Comparison of ENCODE assay signal across 21 cellular contexts in the genomic region with DNA sequence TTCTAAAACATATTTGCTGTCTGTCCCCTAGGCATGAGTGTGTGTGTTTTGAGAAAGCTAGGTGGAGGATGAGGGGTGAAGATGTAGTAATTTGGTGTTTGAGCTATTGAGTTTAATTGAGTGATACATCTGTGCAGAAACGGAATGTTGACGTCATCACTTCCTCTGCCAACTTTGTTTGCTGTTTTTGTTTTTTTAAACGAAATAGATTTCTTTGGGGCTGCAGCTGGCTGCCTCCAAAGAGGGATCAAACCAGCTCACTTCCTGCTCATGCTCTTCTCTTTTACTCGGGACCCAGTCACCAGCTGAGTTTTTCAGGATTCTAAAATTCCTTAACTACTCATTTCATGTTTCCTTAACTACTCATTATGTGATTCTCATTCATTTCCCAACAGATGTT. TPM values are rescaled to one million over a fixed set of nuclear protein-coding genes. Genes with fewer than 3 reads are reported as not detected.
A peak's percentile ranks its signal among the peaks of the same experiment; 100 is the strongest.
DNase-seq lines count a peak whose midpoint lies in the region; ATAC-seq and TF ChIP-seq lines count a peak whose summit lies in the region.
"Had no signal": no experiment of that assay in that cellular context is flagged by ENCODE, and none has a peak within 500 bp of the region (broad histone marks: within the 10 kb centered on the region; RNA-seq: fewer than 3 reads in every experiment).

No MANE protein-coding gene starts in this region.

- H3K4me3 ChIP-seq in heart left ventricle (no peak overlapping the region), vagina (no peak overlapping the region)
- H3K4me3 ChIP-seq: left lung, mucosa of descending colon, right atrium auricular region had no signal

- peaks cover 15% of the 10 kb centered on the region for H3K4me1 Mint-ChIP-seq in stimulated activated effector memory CD8-positive, alpha-beta T cell treated with anti-CD3 and anti-CD28 coated beads, Interleukin-12 subunit alpha, Interleukin-12 subunit beta, amount 100 ng/mL, for 72 hours

- H3K9me3 Mint-ChIP-seq in stimulated activated effector memory CD8-positive, alpha-beta T cell treated with anti-CD3 and anti-CD28 coated beads, Interleukin-12 subunit alpha, Interleukin-12 subunit beta, amount 100 ng/mL, for 72 hours: no peaks in the 10 kb centered on the region

- WGBS in heart left ventricle, 4 donors: 18 to 31% (median 26%) methylated on average over 4 of the region's 4 CpGs

- no peak overlapping the region for H3K27ac ChIP-seq in heart left ventricle
- H3K27ac ChIP-seq in epithelial cell of prostate: peak overlapping the region; percentile 15
- no peak overlapping the region for H3K27ac ChIP-seq in vagina
- H3K27ac ChIP-seq: KMS-11, left lung, neutrophil, right atrium auricular region had no signal

- TF ChIP-seq CTCF in heart left ventricle (IDR thresholded peaks at IDR 0.05) (no peak), vagina (IDR thresholded peaks at IDR 0.05) (no peak)

- H3K9me3 ChIP-seq in heart left ventricle (no peaks in the 10 kb centered on the region), vagina (no peaks in the 10 kb centered on the region)
- H3K9me3 ChIP-seq: Caco-2, left lung, mucosa of descending colon, neutrophil, right atrium auricular region had no signal

- no peak overlapping the region for H3K4me3 Mint-ChIP-seq in stimulated activated effector memory CD8-positive, alpha-beta T cell treated with anti-CD3 and anti-CD28 coated beads, Interleukin-12 subunit alpha, Interleukin-12 subunit beta, amount 100 ng/mL, for 72 hours
- H3K4me3 Mint-ChIP-seq: type B pancreatic cell had no signal

- no peaks in the 10 kb centered on the region for H3K36me3 ChIP-seq in heart left ventricle
- no peaks in the 10 kb centered on the region for H3K36me3 ChIP-seq in vagina
- H3K36me3 ChIP-seq: left lung, neutrophil, right atrium auricular region had no signal

- no peaks in the 10 kb centered on the region for H3K36me3 Mint-ChIP-seq in stimulated activated effector memory CD8-positive, alpha-beta T cell treated with anti-CD3 and anti-CD28 coated beads, Interleukin-12 subunit alpha, Interleukin-12 subunit beta, amount 100 ng/mL, for 72 hours
- H3K36me3 Mint-ChIP-seq: type B pancreatic cell had no signal

- ATAC-seq in left ventricle myocardium superior (peak; percentile 18), heart left ventricle (no peak), GM21390 (IDR thresholded peaks at IDR 0.05; ENCODE audit: unreplicated experiment) (no peak)
- peak; percentile 53 for ATAC-seq in stimulated activated effector memory CD8-positive, alpha-beta T cell treated with anti-CD3 and anti-CD28 coated beads, Interleukin-12 subunit alpha, Interleukin-12 subunit beta, amount 100 ng/mL, for 72 hours
- ATAC-seq: left lung; stimulated activated naive CD8-positive, alpha-beta T cell treated with anti-CD3 and anti-CD28 coated beads, Interleukin-15, Interleukin-2, amounts not matched to agents 100 U/mL and 50 U/mL, for 24 hours had no signal

- peak overlapping the region; percentile 24 for H3K27ac Mint-ChIP-seq in stimulated activated effector memory CD8-positive, alpha-beta T cell treated with anti-CD3 and anti-CD28 coated beads, Interleukin-12 subunit alpha, Interleukin-12 subunit beta, amount 100 ng/mL, for 72 hours
- H3K27ac Mint-ChIP-seq: type B pancreatic cell had no signal

- DNase-seq in left ventricle myocardium superior (no peak), heart left ventricle (no peak), NCI-H1694 treated with DMSO at 0.1 percent for 48 hours (lab: John Stamatoyannopoulos, UW) (peak; percentile 20), epithelial cell of prostate (ENCODE audit: low read depth, low spot score) (no peak), vagina (ENCODE audit: extremely low spot score in 2 of 2) (no peak), Kasumi-1 (lab: John Stamatoyannopoulos, UW) (no peak)
- no peak for DNase-seq in stimulated activated effector memory CD8-positive, alpha-beta T cell treated with anti-CD3 and anti-CD28 coated beads, Interleukin-12 subunit alpha, Interleukin-12 subunit beta, amount 100 ng/mL, for 72 hours (ENCODE audit: low spot score in 2 of 2)
- DNase-seq: activated CD4-positive, CD25-positive, alpha-beta regulatory T cell treated with anti-CD3 and anti-CD28 coated beads, Interleukin-2, amount 50 U/mL, for 72 hours; activated gamma-delta T cell; Caco-2; GDM1; left lung; mucosa of descending colon; NCI-H1105 treated with DMSO at 0.1 percent for 48 hours; stimulated activated CD4-positive, alpha-beta T cell treated with anti-CD3 and anti-CD28 coated beads, Interleukin-15, amount 100 ng/mL, for 24 hours; stimulated activated naive CD8-positive, alpha-beta T cell treated with anti-CD3 and anti-CD28 coated beads, Interleukin-15, Interleukin-2, amounts not matched to agents 100 U/mL and 50 U/mL, for 24 hours had no signal

- no peak for TF ChIP-seq POLR2A in heart left ventricle (IDR thresholded peaks at IDR 0.05)
- no peak for TF ChIP-seq POLR2A in vagina (IDR thresholded peaks at IDR 0.05)

- H3K27me3 ChIP-seq in heart left ventricle (no peaks in the 10 kb centered on the region), vagina (no peaks in the 10 kb centered on the region)
- H3K27me3 ChIP-seq: left lung, neutrophil, right atrium auricular region had no signal

- H3K4me1 ChIP-seq in heart left ventricle (peaks cover 0 to 16% (median 6%) of the 10 kb centered on the region in 12 donors), vagina (no peaks in the 10 kb centered on the region)
- H3K4me1 ChIP-seq: Caco-2, left lung, right atrium auricular region had no signal

- intact Hi-C loops in left ventricle myocardium superior (cut with micrococcal nuclease): loop anchor here (10.0 kb wide), 2 partner anchors 88 to 468 kb away; no protein-coding TSS in a partner anchor
- intact Hi-C loops in heart left ventricle (cut with DNase I): loop anchor here in 9 of 10 donors (5.0 to 10.0 kb wide), 9 partner anchors 88 to 478 kb away; partner anchors contain the start of gene PRMT8 (in 1 of the 9)
- intact Hi-C loops in vagina (cut with DNase I): no loop called here

RNA-seq across cellular contexts. Expression of gene CRACR2A, which starts 19.5 kb away (rescaled TPM):
- 2.5 TPM for total RNA-seq in left ventricle myocardium superior
- 10 to 100 TPM in 1 of 9 donors, 1 to 10 TPM in 8; 2.9 to 14.1 (median 6.4) TPM for total RNA-seq in heart left ventricle
- 1 to 10 TPM; 1.0 to 3.1 TPM for polyA plus RNA-seq in heart left ventricle
- total RNA-seq in vagina: 4.4 TPM

Comparison
In these comparisons a context has a peak if more than half of its experiments do, and no peak if none do; other contexts are left out.
1. ATAC-seq: peak in left ventricle myocardium superior (single experiment) and stimulated activated effector memory CD8-positive, alpha-beta T cell treated with anti-CD3 and anti-CD28 coated beads, Interleukin-12 subunit alpha, Interleukin-12 subunit beta, amount 100 ng/mL, for 72 hours (single experiment); none in heart left ventricle (0 of 4) and GM21390 (single experiment).